In genomic region chr17:32471652-32472051, GRCh38 we compare ENCODE assay signal across 15 cellular contexts. TPM values are rescaled to one million over a fixed set of nuclear protein-coding genes. Genes with fewer than 3 reads are reported as not detected.
DNase-seq lines count a peak whose midpoint lies in the region; ATAC-seq and TF ChIP-seq lines count a peak whose summit lies in the region.
"Had no signal": no experiment of that assay in that cellular context is flagged by ENCODE, and none has a peak within 500 bp of the region (broad histone marks: within the 10 kb centered on the region; RNA-seq: fewer than 3 reads in every experiment).

No MANE protein-coding gene starts in this region.

- no peak overlapping the region for H3K4me3 Mint-ChIP-seq in activated naive CD8-positive, alpha-beta T cell treated with anti-CD3 and anti-CD28 coated beads, Interleukin-2, amount 50 U/mL, for 24 hours
- H3K4me3 Mint-ChIP-seq in activated naive CD8-positive, alpha-beta T cell treated with anti-CD3 and anti-CD28 coated beads for 36 hours: no peak overlapping the region
- H3K4me3 Mint-ChIP-seq: CD4-positive, alpha-beta T cell had no signal

- no peaks in the 10 kb centered on the region for H3K4me1 ChIP-seq in IMR-90 (ENCODE audit: control insufficient read depth, insufficient read depth, low read length)
- H3K4me1 ChIP-seq: HAP-1 had no signal

- H2BK20ac ChIP-seq in IMR-90 (ENCODE audit: low read depth, low read length): no peak overlapping the region

- H3K9me3 ChIP-seq in IMR-90 (ENCODE audit: control insufficient read depth, insufficient read depth, low read length): no peaks in the 10 kb centered on the region
- H3K9me3 ChIP-seq: HAP-1 had no signal

- no peak overlapping the region for H3K4ac ChIP-seq in IMR-90 (ENCODE audit: low read depth, low read length)

- peaks cover 4% of the 10 kb centered on the region for H3K4me1 Mint-ChIP-seq in activated naive CD8-positive, alpha-beta T cell treated with anti-CD3 and anti-CD28 coated beads, Interleukin-2, amount 50 U/mL, for 24 hours
- H3K4me1 Mint-ChIP-seq in activated naive CD8-positive, alpha-beta T cell treated with anti-CD3 and anti-CD28 coated beads for 36 hours: no peaks in the 10 kb centered on the region

- intact Hi-C loops in IMR-90 (cut with micrococcal nuclease): no loop called here

- H3K27ac ChIP-seq in IMR-90 (ENCODE audit: insufficient read depth, low read length): no peak overlapping the region
- H3K27ac ChIP-seq in coronary artery: no peak overlapping the region
- H3K27ac ChIP-seq: C4-2B, GM23248 had no signal

- TF ChIP-seq RAD21 in IMR-90 (IDR thresholded peaks at IDR 0.05; ENCODE audit: low read length): no peak

- H2BK15ac ChIP-seq in IMR-90 (ENCODE audit: low read depth, low read length): no peak overlapping the region

- H3K9me3 Mint-ChIP-seq in activated naive CD8-positive, alpha-beta T cell treated with anti-CD3 and anti-CD28 coated beads, Interleukin-2, amount 50 U/mL, for 24 hours: no peaks in the 10 kb centered on the region
- H3K9me3 Mint-ChIP-seq in activated naive CD8-positive, alpha-beta T cell treated with anti-CD3 and anti-CD28 coated beads for 36 hours: no peaks in the 10 kb centered on the region
- H3K9me3 Mint-ChIP-seq: CD4-positive, alpha-beta T cell had no signal

- H3K14ac ChIP-seq in IMR-90 (replicated peaks; ENCODE audit: low read depth, low read length): no peak overlapping the region

- no peak overlapping the region for H2AFZ ChIP-seq in IMR-90 (replicated peaks; ENCODE audit: low read length, poor library complexity)
- H2AFZ ChIP-seq: GM23248 had no signal

- dilution Hi-C loops in IMR-90 (cut with HindIII; ENCODE audit: low sequenced_read_pairs, unreplicated experiment): no loop called here

- peaks cover 8% of the 10 kb centered on the region; the same call in 1 of the 2 replicates for H4K20me1 ChIP-seq in IMR-90 (ENCODE audit: insufficient read depth, low read length)

- no peak overlapping the region for H3K9ac ChIP-seq in IMR-90 (ENCODE audit: low read depth, low read length)
- H3K9ac ChIP-seq: GM23248 had no signal

- no peak overlapping the region for H3K18ac ChIP-seq in IMR-90 (ENCODE audit: low read depth, low read length)

- H4K5ac ChIP-seq in IMR-90 (ENCODE audit: low read depth, low read length): no peak overlapping the region

- POLR2A ChIA-PET in IMR-90 (lab: Charles Lee; ENCODE audit: unreplicated experiment): no interaction called here

- no peak for TF ChIP-seq POLR2A in IMR-90 (IDR thresholded peaks at IDR 0.05; ENCODE audit: low read depth, low read length)

- H3K27me3 Mint-ChIP-seq in activated naive CD8-positive, alpha-beta T cell treated with anti-CD3 and anti-CD28 coated beads, Interleukin-2, amount 50 U/mL, for 24 hours: no peaks in the 10 kb centered on the region
- H3K27me3 Mint-ChIP-seq in activated naive CD8-positive, alpha-beta T cell treated with anti-CD3 and anti-CD28 coated beads for 36 hours: no peaks in the 10 kb centered on the region
- H3K27me3 Mint-ChIP-seq: CD4-positive, alpha-beta T cell had no signal

- no peak overlapping the region for H2AK5ac ChIP-seq in IMR-90 (ENCODE audit: low read depth, low read length)

- no peak for DNase-seq in activated naive CD8-positive, alpha-beta T cell treated with anti-CD3 and anti-CD28 coated beads, Interleukin-2, amount 50 U/mL, for 24 hours
- DNase-seq in activated naive CD8-positive, alpha-beta T cell treated with anti-CD3 and anti-CD28 coated beads for 36 hours: no peak
- DNase-seq in IMR-90: no peak
- peak; percentile 4 for DNase-seq in islet precursor cell
- no peak for DNase-seq in coronary artery (ENCODE audit: low spot score)
- DNase-seq: AML-193; Calu3; CD4-positive, alpha-beta T cell; DMS79 treated with DMSO at 0.1 percent for 48 hours; GF-D8; GM23248; KBM-7 had no signal

- no peak overlapping the region for H2AK9ac ChIP-seq in IMR-90 (replicated peaks; ENCODE audit: low read depth, low read length, poor library complexity)

- H4K8ac ChIP-seq in IMR-90 (ENCODE audit: low read depth in 2 of 2, low read length in 2 of 2): no peak overlapping the region

- no peaks in the 10 kb centered on the region for H3K27me3 ChIP-seq in IMR-90 (ENCODE audit: control insufficient read depth, insufficient read depth, low read length)

- H3K9me1 ChIP-seq in IMR-90 (ENCODE audit: insufficient read depth, low read length): no peaks in the 10 kb centered on the region

- in situ Hi-C loops in IMR-90 (cut with MboI; ENCODE audit: low sequenced_read_pairs): no loop called here

- H2BK120ac ChIP-seq in IMR-90 (ENCODE audit: low read depth, low read length): no peak overlapping the region

- H3K27ac Mint-ChIP-seq in activated naive CD8-positive, alpha-beta T cell treated with anti-CD3 and anti-CD28 coated beads, Interleukin-2, amount 50 U/mL, for 24 hours: peak overlapping the region; percentile 11
- H3K27ac Mint-ChIP-seq in activated naive CD8-positive, alpha-beta T cell treated with anti-CD3 and anti-CD28 coated beads for 36 hours: no peak overlapping the region
- H3K27ac Mint-ChIP-seq: CD4-positive, alpha-beta T cell had no signal

- WGBS in IMR-90 (ENCODE audit: extremely low coverage in 2 of 2, insufficient read length in 1 of 2), 2 experiments: no CpG with 5 or more reads among the region's 4 CpGs

- H2BK5ac ChIP-seq in IMR-90 (ENCODE audit: low read depth, low read length, poor library complexity, severe bottlenecking): no peak overlapping the region

- peaks cover 72% of the 10 kb centered on the region for H3K36me3 Mint-ChIP-seq in activated naive CD8-positive, alpha-beta T cell treated with anti-CD3 and anti-CD28 coated beads, Interleukin-2, amount 50 U/mL, for 24 hours (ENCODE audit: low read depth)
- peaks cover 46% of the 10 kb centered on the region for H3K36me3 Mint-ChIP-seq in activated naive CD8-positive, alpha-beta T cell treated with anti-CD3 and anti-CD28 coated beads for 36 hours

- H3K79me1 ChIP-seq in IMR-90 (ENCODE audit: low read depth in 1 of 2, low read length in 2 of 2): peaks cover 23 to 35% of the 10 kb centered on the region in 2 experiments

- H3K23ac ChIP-seq in IMR-90 (ENCODE audit: low read depth, low read length): no peak overlapping the region

- no peak overlapping the region for H4K91ac ChIP-seq in IMR-90 (ENCODE audit: insufficient read depth, low read depth, low read length)

- H3K36me3 ChIP-seq in IMR-90 (ENCODE audit: control insufficient read depth, insufficient read depth, low read length): peaks cover 58% of the 10 kb centered on the region

- H3K4me3 ChIP-seq in IMR-90 (ENCODE audit: insufficient read depth, low read depth, low read length): no peak overlapping the region
- H3K4me3 ChIP-seq in coronary artery: no peak overlapping the region
- H3K4me3 ChIP-seq: GM23248, HAP-1 had no signal

- H3K56ac ChIP-seq in IMR-90 (ENCODE audit: extremely low read depth, insufficient read depth, low read length): no peak overlapping the region

- CTCF ChIA-PET in IMR-90 (lab: Yijun Ruan, JAX): interaction anchor here (2.1 kb wide), 1 partner anchor 10 kb away, joined by 10 read pairs; no protein-coding TSS in a partner anchor

- no peak for TF ChIP-seq CTCF in IMR-90 (conservative IDR thresholded peaks at IDR 0.05; ENCODE audit: low read depth, low read length)
- TF ChIP-seq CTCF in coronary artery (IDR thresholded peaks at IDR 0.05): no peak

- H3K4me2 ChIP-seq in IMR-90 (ENCODE audit: low read depth, low read length): no peak overlapping the region

- ATAC-seq in activated naive CD8-positive, alpha-beta T cell treated with anti-CD3 and anti-CD28 coated beads, Interleukin-2, amount 50 U/mL, for 24 hours: no peak
- no peak for ATAC-seq in IMR-90 (ENCODE audit: low read depth)
- ATAC-seq in HG02938 (IDR thresholded peaks at IDR 0.05; ENCODE audit: unreplicated experiment): no peak

- BruUV-seq in IMR-90 (replicated peaks; lab: Mats Ljungman, UMichigan): no TSS peak

TF ChIP-seq in IMR-90, 13 proteins besides CTCF, POLR2A, EP300 and RAD21:
- TF ChIP-seq MAFK (IDR thresholded peaks at IDR 0.05; ENCODE audit: low read depth, low read length) (peak; percentile 58), MAZ (IDR thresholded peaks at IDR 0.05; ENCODE audit: borderline replicate concordance, low read depth, low read length) (no peak)

RNA-seq across cellular contexts. Expression of gene CDK5R1, which starts 15.1 kb away (rescaled TPM):
- 1 to 10 TPM; 9.7 to 9.9 TPM for total RNA-seq in activated naive CD8-positive, alpha-beta T cell treated with anti-CD3 and anti-CD28 coated beads for 36 hours
- total RNA-seq in IMR-90 (2012; rRNA removed): 0.36 and 0.56 TPM in 2 replicates
- polyA plus RNA-seq in IMR-90 (2012; rRNA removed): 0.67 and 0.74 TPM in 2 replicates
- 0.35 and 0.46 TPM in 2 replicates for polyA plus RNA-seq in IMR-90 (2012; cell fraction: cytosol; rRNA removed)
- 1.4 and 1.8 TPM in 2 replicates for polyA plus RNA-seq in IMR-90 (2012; cell fraction: nucleus; rRNA removed; ENCODE audit: low replicate concordance)

RNA-seq across cellular contexts. Expression of gene PSMD11, which starts 27.3 kb away (rescaled TPM):
- total RNA-seq in activated naive CD8-positive, alpha-beta T cell treated with anti-CD3 and anti-CD28 coated beads for 36 hours: 100 to 1,000 TPM; 147 to 157 TPM
- total RNA-seq in IMR-90 (2012; rRNA removed): 68.0 and 85.9 TPM in 2 replicates
- polyA plus RNA-seq in IMR-90 (2012; rRNA removed): 63.4 and 64.7 TPM in 2 replicates
- polyA plus RNA-seq in IMR-90 (2012; cell fraction: cytosol; rRNA removed): 27.3 and 44.4 TPM in 2 replicates
- polyA plus RNA-seq in IMR-90 (2012; cell fraction: nucleus; rRNA removed; ENCODE audit: low replicate concordance): 22.8 and 69.6 TPM in 2 replicates
